In genomic region chr19:14136509-14137281, GRCh38 we compare ENCODE assay signal across 8 cellular contexts. TPM values are rescaled to one million over a fixed set of nuclear protein-coding genes. Genes with fewer than 3 reads are reported as not detected.
DNase-seq lines count a peak whose midpoint lies in the region; ATAC-seq, FAIRE-seq and TF ChIP-seq lines count a peak whose summit lies in the region.

Gene ASF1B, minus strand, starts transcription at chr19:14136589. Its CDS starts 133 bp downstream, at chr19:14136456.

- H3K27ac ChIP-seq in H9 (ENCODE audit: insufficient read length, low read depth, low read length) = peak within 1 kb of the TSS; percentile 44

- H2BK20ac ChIP-seq in H9 (ENCODE audit: low read depth, low read length, poor library complexity, severe bottlenecking) = no peak within 1 kb of the TSS

- H3K9me3 Mint-ChIP-seq in H9 = no peaks in the 10 kb centered on the region
- no peaks in the 10 kb centered on the region for H3K9me3 Mint-ChIP-seq in natural killer cell treated with Interleukin-12 subunit alpha and Interleukin-12 subunit beta and Interleukin-15 and Interleukin-18, amount 100 ng/mL, for 72 hours

- H2AK5ac ChIP-seq in H9 (ENCODE audit: insufficient read length, low read length) = no peak within 1 kb of the TSS

- H3K4me3 ChIP-seq in fibroblast of pulmonary artery (replicated peaks; ENCODE audit: low read depth, low read length) = peak within 1 kb of the TSS; percentile 75

- peak within 1 kb of the TSS; percentile 80 for H3K18ac ChIP-seq in H9 (ENCODE audit: insufficient read length, low read depth, low read length)

- TF ChIP-seq CTCF in H9 (conservative IDR thresholded peaks at IDR 0.05) (peak; percentile 29; the same call in 1 of the 3 replicates), fibroblast of pulmonary artery (IDR thresholded peaks at IDR 0.05; ENCODE audit: low read length, missing control alignments) (peak; percentile 43)

- H2BK12ac ChIP-seq in H9 (ENCODE audit: insufficient read length, low read depth, low read length) = no peak within 1 kb of the TSS

- no peaks in the 10 kb centered on the region for H3K9me3 ChIP-seq in H9 (ENCODE audit: control insufficient read depth, low read depth, low read length)

- H3K4me1 Mint-ChIP-seq in H9 = peaks cover 16 to 22% of the 10 kb centered on the region in 2 experiments
- H3K4me1 Mint-ChIP-seq in natural killer cell treated with Interleukin-12 subunit alpha and Interleukin-12 subunit beta and Interleukin-15 and Interleukin-18, amount 100 ng/mL, for 72 hours (ENCODE audit: low read depth in 2 of 2) = peaks cover 20 to 25% of the 10 kb centered on the region in 2 donors

- no peak within 1 kb of the TSS for H3T11ph ChIP-seq in H9 (ENCODE audit: low read length)

- no peak within 1 kb of the TSS for H2BK15ac ChIP-seq in H9 (ENCODE audit: low read depth, low read length)

- no CpG with 5 or more reads among the region's 78 CpGs for WGBS in H9 (ENCODE audit: extremely low coverage, insufficient read length, low lambda C conversion rate)

- H4K91ac ChIP-seq in H9 (ENCODE audit: insufficient read length, low read depth, low read length) = no peak within 1 kb of the TSS

- no peak within 1 kb of the TSS for H4K8ac ChIP-seq in H9 (replicated peaks; ENCODE audit: insufficient read length, low read depth, low read length)

- H3K23me2 ChIP-seq in H9 (ENCODE audit: insufficient read length, low read depth, low read length, poor library complexity, severe bottlenecking) = peaks cover 9% of the 10 kb centered on the region

- H3K14ac ChIP-seq in H9 (ENCODE audit: insufficient read depth, low read length) = peak within 1 kb of the TSS; percentile 89

- peaks cover 4% of the 10 kb centered on the region; the same call in 1 of the 2 replicates for H3K4me1 ChIP-seq in H9 (ENCODE audit: insufficient read depth, low read length)

- H3K27me3 ChIP-seq in H9 (ENCODE audit: insufficient read depth, low read length) = no peaks in the 10 kb centered on the region

- H3K36me3 Mint-ChIP-seq in H9 (ENCODE audit: insufficient read depth in 1 of 3, low read depth in 3 of 3) = peaks cover 12 to 21% (median 18%) of the 10 kb centered on the region in 3 experiments; a peak in 6 of 7 replicates
- no peaks in the 10 kb centered on the region for H3K36me3 Mint-ChIP-seq in natural killer cell treated with Interleukin-12 subunit alpha and Interleukin-12 subunit beta and Interleukin-15 and Interleukin-18, amount 100 ng/mL, for 72 hours

- peak within 1 kb of the TSS; percentile 77 for H3K4me2 ChIP-seq in H9 (ENCODE audit: insufficient read depth, insufficient read length, low read length)

- H3K79me1 ChIP-seq in H9 (ENCODE audit: insufficient read depth, low read depth, low read length, poor library complexity, severe bottlenecking) = peaks cover 6% of the 10 kb centered on the region

- no peaks in the 10 kb centered on the region for H3K27me3 Mint-ChIP-seq in H9 (ENCODE audit: low read depth)
- no peaks in the 10 kb centered on the region for H3K27me3 Mint-ChIP-seq in natural killer cell treated with Interleukin-12 subunit alpha and Interleukin-12 subunit beta and Interleukin-15 and Interleukin-18, amount 100 ng/mL, for 72 hours

- no peaks in the 10 kb centered on the region for H4K20me1 ChIP-seq in H9 (ENCODE audit: control insufficient read depth, insufficient read depth, insufficient read length)

- peaks cover 3% of the 10 kb centered on the region; the same call in 1 of the 2 replicates for H3K79me2 ChIP-seq in H9 (ENCODE audit: insufficient read depth, low read length)

- no peak within 1 kb of the TSS for H3K23ac ChIP-seq in H9 (ENCODE audit: insufficient read length, low read depth, low read length)

- H2BK120ac ChIP-seq in H9 (ENCODE audit: low read depth, low read length, poor library complexity, severe bottlenecking) = no peak within 1 kb of the TSS

- no peak within 1 kb of the TSS for H3K56ac ChIP-seq in H9 (ENCODE audit: insufficient read length, low read depth, low read length)

- peak; percentile 97 for FAIRE-seq in G401.6 (lab: Jason Lieb, UNC)

- H3K27ac Mint-ChIP-seq in H9 = peak within 1 kb of the TSS; percentile 88 to 99 (median 97)
- peak within 1 kb of the TSS; percentile 74 to 78 for H3K27ac Mint-ChIP-seq in natural killer cell treated with Interleukin-12 subunit alpha and Interleukin-12 subunit beta and Interleukin-15 and Interleukin-18, amount 100 ng/mL, for 72 hours

- peak within 1 kb of the TSS; percentile 84 to 94 for H3K4me3 Mint-ChIP-seq in H9
- peak within 1 kb of the TSS; percentile 82 for H3K4me3 Mint-ChIP-seq in natural killer cell treated with Interleukin-12 subunit alpha and Interleukin-12 subunit beta and Interleukin-15 and Interleukin-18, amount 100 ng/mL, for 72 hours

- no peak within 1 kb of the TSS for H2AFZ ChIP-seq in H9 (ENCODE audit: low read length)

- DNase-seq in H9 (peak; percentile 100), M059J (ENCODE audit: low read depth) (peak; percentile 100), SHP77 (lab: John Stamatoyannopoulos, UW) (peak; percentile 100), fibroblast of pulmonary artery (ENCODE audit: low read depth) (peak; percentile 100)
- peak; percentile 97 for DNase-seq in activated effector memory CD4-positive, alpha-beta T cell treated with Interleukin-2 at 50 U/mL for 16 hours
- DNase-seq in natural killer cell treated with Interleukin-12 subunit alpha and Interleukin-12 subunit beta and Interleukin-15 and Interleukin-18, amount 100 ng/mL, for 72 hours (ENCODE audit: low spot score) = peak; percentile 100
- DNase-seq in stimulated activated naive CD8-positive, alpha-beta T cell treated with anti-CD3 and anti-CD28 coated beads, Interleukin-15, Interleukin-2, amounts not matched to agents 100 U/mL and 50 U/mL, for 24 hours = peak; percentile 97

- H3K9ac ChIP-seq in H9 (ENCODE audit: extremely low read depth, insufficient read length, low read length) = peak within 1 kb of the TSS; percentile 75

- H4K5ac ChIP-seq in H9 (ENCODE audit: insufficient read length, low read depth, low read length) = no peak within 1 kb of the TSS

- no peak within 1 kb of the TSS for H3K4ac ChIP-seq in H9 (ENCODE audit: low read depth, low read length)

- ATAC-seq in natural killer cell treated with Interleukin-12 subunit alpha and Interleukin-12 subunit beta and Interleukin-15 and Interleukin-18, amount 100 ng/mL, for 72 hours = peak; percentile 90 to 91
- ATAC-seq in stimulated activated naive CD8-positive, alpha-beta T cell treated with anti-CD3 and anti-CD28 coated beads, Interleukin-15, Interleukin-2, amounts not matched to agents 100 U/mL and 50 U/mL, for 24 hours = peak; percentile 89

- no peak within 1 kb of the TSS for H2BK5ac ChIP-seq in H9 (ENCODE audit: insufficient read length, low read length)

RNA-seq across cellular contexts. Expression of gene ASF1B, which starts in this region (rescaled TPM):
- 46.6 and 46.8 TPM in 2 replicates for total RNA-seq in H9 (2021)
- 117 and 169 TPM in 2 replicates for total RNA-seq in M059J (2014; rRNA removed; shearing (Covaris generic))
- total RNA-seq in natural killer cell treated with Interleukin-12 subunit alpha and Interleukin-12 subunit beta and Interleukin-15 and Interleukin-18, amount 100 ng/mL, for 72 hours = 10 to 100 TPM; 48.2 to 89.3 TPM

Comparison
In these comparisons a context has a peak if more than half of its experiments do, and no peak if none do; other contexts are left out.
1. Peak in every context shown above with its lines: DNase-seq, ATAC-seq, H3K4me3 ChIP-seq and H3K27ac ChIP-seq.